Comparison of ENCODE assay signal across 8 cellular contexts in genomic region chr12:122190842-122191668, GRCh38. TPM values are rescaled to one million over a fixed set of nuclear protein-coding genes. Genes with fewer than 3 reads are reported as not detected.
DNase-seq lines count a peak whose midpoint lies in the region; ATAC-seq and TF ChIP-seq lines count a peak whose summit lies in the region.

No MANE protein-coding gene starts in this region.

- H3K9me3 ChIP-seq in CD4-positive, alpha-beta T cell (ENCODE audit: control insufficient read depth, low read length): no peaks in the 10 kb centered on the region
- no peaks in the 10 kb centered on the region for H3K9me3 ChIP-seq in vagina

- no peaks in the 10 kb centered on the region for H3K4me1 ChIP-seq in vagina

- H3K9me3 Mint-ChIP-seq in CD4-positive, alpha-beta T cell: no peaks in the 10 kb centered on the region
- peaks cover 5% of the 10 kb centered on the region for H3K9me3 Mint-ChIP-seq in osteocyte (ENCODE audit: unreplicated experiment)

- H3K27me3 ChIP-seq in CD4-positive, alpha-beta T cell (ENCODE audit: control insufficient read depth, insufficient read depth, low read length): no peaks in the 10 kb centered on the region
- no peaks in the 10 kb centered on the region for H3K27me3 ChIP-seq in H7 (ENCODE audit: control insufficient read depth, insufficient read depth, low read length)
- no peaks in the 10 kb centered on the region for H3K27me3 ChIP-seq in vagina

- peak; percentile 34 to 63 (median 54) for DNase-seq in CD4-positive, alpha-beta T cell
- peak; percentile 92 for DNase-seq in H7
- DNase-seq in NK-92 treated with Interleukin-12 subunit alpha and Interleukin-12 subunit beta, amount 100 ng/mL, for 24 hours (lab: John Stamatoyannopoulos, UW): peak; percentile 5
- peak; percentile 81 for DNase-seq in activated CD8-positive, alpha-beta memory T cell treated with anti-CD3 and anti-CD28 coated beads, Interleukin-2, amount 50 U/mL, for 48 hours
- DNase-seq in fibroblast of gingiva (ENCODE audit: low read depth): peak; percentile 26
- DNase-seq in osteocyte (ENCODE audit: extremely low spot score, unreplicated experiment): no peak
- no peak for DNase-seq in vagina (ENCODE audit: extremely low spot score in 2 of 2)

- no peaks in the 10 kb centered on the region for H3K4me1 Mint-ChIP-seq in CD4-positive, alpha-beta T cell (ENCODE audit: low read depth)
- no peaks in the 10 kb centered on the region for H3K4me1 Mint-ChIP-seq in osteocyte (ENCODE audit: unreplicated experiment)

- TF ChIP-seq CTCF in CD4-positive, alpha-beta T cell (IDR thresholded peaks at IDR 0.05): peak; percentile 68
- peak; percentile 74 for TF ChIP-seq CTCF in osteocyte (IDR thresholded peaks at IDR 0.05)
- TF ChIP-seq CTCF in vagina (IDR thresholded peaks at IDR 0.05): peak in 2 of 3 experiments; percentile 34

- no peak overlapping the region for H3K4me3 Mint-ChIP-seq in CD4-positive, alpha-beta T cell
- H3K4me3 Mint-ChIP-seq in osteocyte (ENCODE audit: unreplicated experiment): no peak overlapping the region

- H3K4me3 ChIP-seq in H7 (ENCODE audit: insufficient read depth, low read depth, low read length) (no peak overlapping the region), vagina (no peak overlapping the region)

- no peak overlapping the region for H3K27ac Mint-ChIP-seq in CD4-positive, alpha-beta T cell
- no peak overlapping the region for H3K27ac Mint-ChIP-seq in osteocyte (ENCODE audit: unreplicated experiment)

- no peak overlapping the region for H3K27ac ChIP-seq in CD4-positive, alpha-beta T cell (ENCODE audit: low read depth, low read length)
- no peak overlapping the region for H3K27ac ChIP-seq in vagina

- H3K36me3 Mint-ChIP-seq in CD4-positive, alpha-beta T cell (ENCODE audit: low read depth): no peaks in the 10 kb centered on the region
- no peaks in the 10 kb centered on the region for H3K36me3 Mint-ChIP-seq in osteocyte (ENCODE audit: unreplicated experiment)

- TF ChIP-seq POLR2A in vagina (IDR thresholded peaks at IDR 0.05): no peak

- CTCF ChIA-PET in CD4-positive, alpha-beta T cell (lab: Charles Lee): interaction anchor here (0.8 to 1.4 kb wide), 6 partner anchors 14 to 272 kb away, joined by 3 to 10 read pairs (median 4); partner anchors contain the start of gene CFAP251

- H3K36me3 ChIP-seq in H7 (replicated peaks; ENCODE audit: control insufficient read depth, insufficient read depth, low read length): no peaks in the 10 kb centered on the region
- H3K36me3 ChIP-seq in vagina: no peaks in the 10 kb centered on the region

- POLR2A ChIA-PET in CD4-positive, alpha-beta T cell (lab: Charles Lee): interaction anchor here (1.0 kb wide), 2 partner anchors 113 to 137 kb away, joined by 3 read pairs; partner anchors contain the start of gene MLXIP

- peaks cover 5% of the 10 kb centered on the region for H3K27me3 Mint-ChIP-seq in CD4-positive, alpha-beta T cell
- peaks cover 12% of the 10 kb centered on the region for H3K27me3 Mint-ChIP-seq in osteocyte (ENCODE audit: unreplicated experiment)

- peak; percentile 97 for ATAC-seq in CD4-positive, alpha-beta T cell (ENCODE audit: poor library complexity)
- ATAC-seq in HG02884 (IDR thresholded peaks at IDR 0.05; ENCODE audit: unreplicated experiment): no peak

- intact Hi-C loops in CD4-positive, alpha-beta T cell (cut with DNase I, micrococcal nuclease): loop anchor here (1.0 to 5.0 kb wide), 5 partner anchors 60 to 274 kb away; partner anchors contain the start of gene CFAP251 (in 2 of the 2)
- intact Hi-C loops in vagina (cut with DNase I): no loop called here

RNA-seq across cellular contexts. Expression of gene LRRC43, which starts 8.1 kb away (rescaled TPM):
- total RNA-seq in CD4-positive, alpha-beta T cell: not detected
- 0.22 TPM in 1 of 2 replicates, not detected in the other for total RNA-seq in H7 (2014; rRNA removed; shearing (Covaris generic))
- 1.0 and 2.0 TPM in 2 replicates for total RNA-seq in osteocyte
- total RNA-seq in vagina: not detected

RNA-seq across cellular contexts. Expression of gene B3GNT4, which starts 12.5 kb away (rescaled TPM):
- total RNA-seq in CD4-positive, alpha-beta T cell: not detected
- 0.45 and 0.63 TPM in 2 replicates for total RNA-seq in H7 (2014; rRNA removed; shearing (Covaris generic))
- 0.21 and 0.64 TPM in 2 replicates for total RNA-seq in osteocyte
- total RNA-seq in vagina: 2.9 TPM

RNA-seq across cellular contexts. Expression of gene IL31, which starts 17.0 kb away (rescaled TPM):
- not detected for total RNA-seq in CD4-positive, alpha-beta T cell
- total RNA-seq in H7 (2014; rRNA removed; shearing (Covaris generic)): not detected in 2 replicates
- total RNA-seq in osteocyte (not detected in 2 replicates), vagina (not detected)

RNA-seq across cellular contexts. Expression of gene DIABLO, which starts 34.8 kb away (rescaled TPM):
- total RNA-seq in CD4-positive, alpha-beta T cell: 10 to 100 TPM; 90.3 to 91.3 TPM
- total RNA-seq in H7 (2014; rRNA removed; shearing (Covaris generic)): 58.2 and 60.3 TPM in 2 replicates
- total RNA-seq in osteocyte: 51.5 and 61.1 TPM in 2 replicates
- total RNA-seq in vagina: 47.9 TPM

Comparison
In these comparisons a context has a peak if more than half of its experiments do, and no peak if none do; other contexts are left out.
1. DNase-seq: peak in CD4-positive, alpha-beta T cell (10 of 10), H7 (single experiment), NK-92 treated with Interleukin-12 subunit alpha and Interleukin-12 subunit beta, amount 100 ng/mL, for 24 hours (single experiment), activated CD8-positive, alpha-beta memory T cell treated with anti-CD3 and anti-CD28 coated beads, Interleukin-2, amount 50 U/mL, for 48 hours (single experiment) and fibroblast of gingiva (single experiment); none in osteocyte (single experiment) and vagina (0 of 2).
2. Peak in every context shown above with its lines, with median percentiles within 50 percentile points of each other: CTCF ChIP-seq.